17 cellular contexts compared by ENCODE assay signal in genomic region chr6:87692097-87692496, GRCh38. TPM values are rescaled to one million over a fixed set of nuclear protein-coding genes. Genes with fewer than 3 reads are reported as not detected.
A peak's percentile ranks its signal among the peaks of the same experiment; 100 is the strongest.
DNase-seq lines count a peak whose midpoint lies in the region; ATAC-seq, FAIRE-seq and TF ChIP-seq lines count a peak whose summit lies in the region.
"Had no signal": no experiment of that assay in that cellular context is flagged by ENCODE, and none has a peak within 500 bp of the region (broad histone marks: within the 10 kb centered on the region; RNA-seq: fewer than 3 reads in every experiment).

No MANE protein-coding gene starts in this region.

- peak overlapping the region; percentile 58 for H3K27ac Mint-ChIP-seq in CD4-positive, alpha-beta T cell
- H3K27ac Mint-ChIP-seq: activated CD4-positive, alpha-beta memory T cell treated with anti-CD3 and anti-CD28 coated beads, Interleukin-2, amount 10 ng/mL, durations not matched to agents 7 days and 5 days had no signal

- H3K36me3 ChIP-seq in GM12878 (ENCODE audit: control insufficient read depth in 2 of 2, insufficient read depth in 2 of 2, low read length in 1 of 2), result peaks cover 5 to 18% of the 10 kb centered on the region in 2 experiments
- H3K36me3 ChIP-seq in skeletal muscle tissue (ENCODE audit: control insufficient read depth in 3 of 3, insufficient read depth in 3 of 3, low read length in 3 of 3), result no peaks in the 10 kb centered on the region
- no peaks in the 10 kb centered on the region; the same call in 1 of the 2 replicates for H3K36me3 ChIP-seq in PC-9 (ENCODE audit: low read depth)

- intact Hi-C loops in CD4-positive, alpha-beta T cell (cut with DNase I, micrococcal nuclease), result no loop called here
- intact Hi-C loops in GM12878 (cut with micrococcal nuclease; ENCODE audit: unreplicated experiment) (loop anchor here (5.0 kb wide), 1 partner anchor 100 kb away; the partner anchor contains the start of gene ORC3), PC-9 (cut with micrococcal nuclease; ENCODE audit: unreplicated experiment) (no loop called here)

- RAD21 ChIA-PET in GM12878 (lab: Charles Lee; ENCODE audit: unreplicated experiment), result interaction anchor here (0.6 to 1.3 kb wide), 5 partner anchors 8 to 554 kb away, joined by 3 to 4 read pairs (median 3); partner anchors contain the start of gene AKIRIN2

- peaks cover 24% of the 10 kb centered on the region for H3K36me3 Mint-ChIP-seq in CD4-positive, alpha-beta T cell (ENCODE audit: low read depth)

- no peak for DNase-seq in CD4-positive, alpha-beta T cell
- DNase-seq in GM18507 (ENCODE audit: extremely low spot score, insufficient read length, low read depth) (no peak), GM12878 (ENCODE audit: low read depth, low spot score) (peak; percentile 43), COLO668 (lab: John Stamatoyannopoulos, UW; ENCODE audit: unreplicated experiment) (no peak), PC-9 (no peak), T1000 (lab: John Stamatoyannopoulos, UW) (no peak)
- DNase-seq: activated CD4-positive, alpha-beta memory T cell treated with anti-CD3 and anti-CD28 coated beads, Interleukin-2, amount 10 ng/mL, durations not matched to agents 7 days and 5 days; cortex of kidney; erythroblast; naive thymus-derived CD4-positive, alpha-beta T cell; NCI-H2029; NCI-H524 treated with DMSO at 0.1 percent for 48 hours had no signal

- POLR2A ChIA-PET in CD4-positive, alpha-beta T cell (lab: Charles Lee), result interaction anchor here (0.8 to 4.1 kb wide), 2 partner anchors 10 kb away, joined by 3 to 20 read pairs; partner anchors contain the start of gene AKIRIN2
- POLR2A ChIA-PET in GM12878 (lab: Charles Lee), result interaction anchor here (1.3 kb wide), 1 partner anchor 10 kb away, joined by 4 read pairs; the partner anchor contains the start of gene AKIRIN2
- POLR2A ChIA-PET in PC-9 (lab: Charles Lee; ENCODE audit: unreplicated experiment), result no interaction called here

- TF ChIP-seq POLR2A in GM12878 (IDR thresholded peaks at IDR 0.05; ENCODE audit: low read depth, low read length), result no peak

- no peak for TF ChIP-seq EP300 in GM12878 (IDR thresholded peaks at IDR 0.05; ENCODE audit: borderline replicate concordance in 1 of 2, control insufficient read depth in 1 of 2, low read depth in 2 of 2, low read length in 2 of 2)

- BruUV-seq in GM12878 (replicated peaks; lab: Mats Ljungman, UMichigan) (no TSS peak), PC-9 (replicated peaks; lab: Mats Ljungman, UMichigan) (no TSS peak)

- H3K79me2 ChIP-seq in GM12878 (ENCODE audit: control insufficient read depth, insufficient read depth, low read length), result peaks cover 95% of the 10 kb centered on the region
- H3K79me2 ChIP-seq in PC-9 (ENCODE audit: low read depth), result peaks cover 100% of the 10 kb centered on the region

- H3K4me1 ChIP-seq in GM12878 (ENCODE audit: control insufficient read depth, insufficient read depth, low read length), result peaks cover 30% of the 10 kb centered on the region
- H3K4me1 ChIP-seq in skeletal muscle tissue (ENCODE audit: control insufficient read depth in 3 of 3, insufficient read depth in 3 of 3, low read length in 3 of 3), result peaks cover 41 to 52% (median 49%) of the 10 kb centered on the region in 3 donors
- H3K4me1 ChIP-seq in PC-9 (replicated peaks; ENCODE audit: insufficient read depth), result 0 out of 2 replicates have a peak, but pooled peaks cover 10% of the 10 kb centered on the region

- TF ChIP-seq RAD21 in GM12878 (IDR thresholded peaks at IDR 0.05; ENCODE audit: insufficient read depth, low read depth, low read length), result no peak

- H3K27me3 Mint-ChIP-seq in CD4-positive, alpha-beta T cell, result no peaks in the 10 kb centered on the region
- H3K27me3 Mint-ChIP-seq: activated CD4-positive, alpha-beta memory T cell treated with anti-CD3 and anti-CD28 coated beads, Interleukin-2, amount 10 ng/mL, durations not matched to agents 7 days and 5 days; naive thymus-derived CD4-positive, alpha-beta T cell had no signal

- H4K20me1 ChIP-seq in GM12878 (ENCODE audit: control insufficient read depth, insufficient read depth) (peaks cover 3% of the 10 kb centered on the region; the same call in 1 of the 2 replicates), PC-9 (ENCODE audit: insufficient read depth) (peaks cover 69% of the 10 kb centered on the region)

- H3K9me3 ChIP-seq in CD4-positive, alpha-beta T cell (ENCODE audit: control insufficient read depth, low read length), result no peaks in the 10 kb centered on the region
- H3K9me3 ChIP-seq in GM12878 (replicated peaks; ENCODE audit: control insufficient read depth, insufficient read depth, low read length), result peaks cover 3% of the 10 kb centered on the region; the same call in 1 of the 3 replicates
- H3K9me3 ChIP-seq in skeletal muscle tissue (ENCODE audit: control insufficient read depth in 3 of 3, low read length in 3 of 3), result no peaks in the 10 kb centered on the region
- H3K9me3 ChIP-seq in PC-9 (ENCODE audit: insufficient read depth, low read depth), result no peaks in the 10 kb centered on the region

- in situ Hi-C loops in GM12878 (cut with MboI), result no loop called here

- H3K27ac ChIP-seq in CD4-positive, alpha-beta T cell (ENCODE audit: low read depth, low read length), result no peak overlapping the region
- H3K27ac ChIP-seq in GM12878 (ENCODE audit: control insufficient read depth, insufficient read depth), result peak overlapping the region; percentile 80
- peak overlapping the region; percentile 65 for H3K27ac ChIP-seq in skeletal muscle tissue (ENCODE audit: low read depth, low read length)
- H3K27ac ChIP-seq in PC-9, result no peak overlapping the region

- no peak overlapping the region for H3K4me3 ChIP-seq in GM12878
- peak overlapping the region in 1 of 3 donors; percentile 49 for H3K4me3 ChIP-seq in skeletal muscle tissue (ENCODE audit: low read length in 3 of 3)
- H3K4me3 ChIP-seq in PC-9, result no peak overlapping the region
- H3K4me3 ChIP-seq: lung had no signal

- FAIRE-seq in GM18507 (lab: Jason Lieb, UNC), result peak; percentile 46
- FAIRE-seq in GM12878 (lab: Jason Lieb, UNC), result no peak
- FAIRE-seq: astrocyte, HepG2, RCC 7860 had no signal

- no peak overlapping the region for H3K4me3 Mint-ChIP-seq in CD4-positive, alpha-beta T cell
- H3K4me3 Mint-ChIP-seq: activated CD4-positive, alpha-beta memory T cell treated with anti-CD3 and anti-CD28 coated beads, Interleukin-2, amount 10 ng/mL, durations not matched to agents 7 days and 5 days had no signal

- H3K27me3 ChIP-seq in CD4-positive, alpha-beta T cell (ENCODE audit: control insufficient read depth, insufficient read depth, low read length), result no peaks in the 10 kb centered on the region
- H3K27me3 ChIP-seq in GM12878 (replicated peaks in 1 of 2; ENCODE audit: control insufficient read depth in 2 of 2, insufficient read depth in 2 of 2, low read length in 1 of 2) (no peaks in the 10 kb centered on the region), skeletal muscle tissue (ENCODE audit: control insufficient read depth in 3 of 3, insufficient read depth in 3 of 3, low read length in 3 of 3) (no peaks in the 10 kb centered on the region), PC-9 (ENCODE audit: insufficient read depth, low read depth) (no peaks in the 10 kb centered on the region)

- no peaks in the 10 kb centered on the region for H3K9me3 Mint-ChIP-seq in CD4-positive, alpha-beta T cell
- H3K9me3 Mint-ChIP-seq: activated CD4-positive, alpha-beta memory T cell treated with anti-CD3 and anti-CD28 coated beads, Interleukin-2, amount 10 ng/mL, durations not matched to agents 7 days and 5 days; naive thymus-derived CD4-positive, alpha-beta T cell had no signal

- H3K9ac ChIP-seq in GM12878 (ENCODE audit: control insufficient read depth, insufficient read depth, low read length) (peak overlapping the region; percentile 24; the same call in 1 of the 2 replicates), skeletal muscle tissue (ENCODE audit: low read depth in 1 of 3, low read length in 3 of 3) (peak overlapping the region in 1 of 3 donors; percentile 8)

- SMC1A ChIA-PET in GM12878 (lab: Charles Lee; ENCODE audit: uncharacterized antibody, unreplicated experiment), result interaction anchor here (1.2 to 2.5 kb wide), 3 partner anchors 7 to 12 kb away, joined by 4 to 11 read pairs (median 8); no protein-coding TSS in a partner anchor

- H3K9me2 ChIP-seq in PC-9 (ENCODE audit: insufficient read depth), result no peaks in the 10 kb centered on the region

- peak overlapping the region; percentile 79 for H3K4me2 ChIP-seq in GM12878 (ENCODE audit: control insufficient read depth, insufficient read depth)
- no peak overlapping the region for H3K4me2 ChIP-seq in PC-9

- no peak for ATAC-seq in CD4-positive, alpha-beta T cell (ENCODE audit: poor library complexity)
- ATAC-seq in GM12878, result peak; percentile 9
- ATAC-seq: HepG2 had no signal

- H3F3A ChIP-seq in PC-9 (ENCODE audit: insufficient read depth, low read depth), result no peaks in the 10 kb centered on the region

- no peak for TF ChIP-seq CTCF in CD4-positive, alpha-beta T cell (IDR thresholded peaks at IDR 0.05)
- TF ChIP-seq CTCF in GM12878 (IDR thresholded peaks at IDR 0.05 in 2 of 3, conservative IDR thresholded peaks at IDR 0.05 in 1 of 3; ENCODE audit: control insufficient read depth in 2 of 3, extremely low read depth in 1 of 3, insufficient read depth in 1 of 3, low read depth in 3 of 3, low read length in 3 of 3) (no peak), PC-9 (conservative IDR thresholded peaks at IDR 0.05) (no peak)

- CTCF ChIA-PET in CD4-positive, alpha-beta T cell (lab: Charles Lee), result no interaction called here
- CTCF ChIA-PET in GM12878 (lab: Yijun Ruan, JAX) (interaction anchor here (0.6 to 1.5 kb wide), 3 partner anchors 8 to 47 kb away, joined by 3 to 5 read pairs (median 4); no protein-coding TSS in a partner anchor), PC-9 (lab: Charles Lee) (no interaction called here)

- H2AFZ ChIP-seq in GM12878 (ENCODE audit: control insufficient read depth, low read depth, low read length) (no peak overlapping the region), PC-9 (no peak overlapping the region)

- 50% methylated on average over 2 of the region's 2 CpGs for WGBS in GM12878 (ENCODE audit: insufficient coverage, insufficient replicate concordance, low lambda C conversion rate, missing lambda C conversion rate)

- H3K4me1 Mint-ChIP-seq in CD4-positive, alpha-beta T cell (ENCODE audit: low read depth), result peaks cover 76% of the 10 kb centered on the region

RNA-seq across cellular contexts. Expression of gene AKIRIN2, which starts 9.9 kb away (rescaled TPM):
- 10 to 100 TPM; 91.0 to 92.5 TPM for total RNA-seq in CD4-positive, alpha-beta T cell
- total RNA-seq in GM12878 (2013; cell fraction: nucleolus; rRNA removed), result 105 and 137 TPM in 2 replicates
- 28.4 and 32.9 TPM in 2 replicates for total RNA-seq in GM12878 (2014; rRNA removed)
- 21.9 and 23.7 TPM in 2 replicates for total RNA-seq in GM12878 (2014; rRNA removed; fragmentation: Illumina TruSeq; extraction: Trizol)
- 71.6 and 74.4 TPM in 2 replicates for total RNA-seq in GM12878 (2021)
- polyA plus RNA-seq in GM12878 (2011; ENCODE audit: low read depth), result 30.6 TPM
- polyA plus RNA-seq in GM12878 (2011; rRNA removed), result 40.1 and 62.9 TPM in 2 replicates
- 20.0 and 28.1 TPM in 2 replicates for polyA plus RNA-seq in GM12878 (2011; cell fraction: cytosol; rRNA removed)
- polyA plus RNA-seq in GM12878 (2011; cell fraction: nucleus; rRNA removed), result 50.6 and 56.0 TPM in 2 replicates
- polyA plus RNA-seq in GM12878 (2012), result 64.1 and 73.9 TPM in 2 replicates
- polyA plus RNA-seq in GM12878 (2014; fragmentation: Illumina TruSeq; extraction: Trizol), result 39.3 and 46.5 TPM in 2 replicates
- polyA plus RNA-seq in GM12878 (2014; fragmentation: Nextera tagmentation; extraction: Ambion mirVana), result 10 to 100 TPM; 12.7 to 16.8 TPM
- polyA plus RNA-seq in GM12878 (2014; rRNA removed), result 45.0 and 49.0 TPM in 2 replicates
- polyA plus RNA-seq in GM12878 (2016; fragmentation: Nextera tagmentation; extraction: Ambion mirVana), result 10 to 100 TPM; 79.2 to 82.2 TPM
- polyA minus RNA-seq in GM12878 (2011; rRNA and poly(A)+ RNA removed), result 8.4 and 14.7 TPM in 2 replicates
- polyA minus RNA-seq in GM12878 (2011; cell fraction: cytosol; rRNA and poly(A)+ RNA removed), result 18.0 and 18.7 TPM in 2 replicates
- polyA minus RNA-seq in GM12878 (2011; cell fraction: nucleus; rRNA and poly(A)+ RNA removed), result 43.9 and 77.4 TPM in 2 replicates
- total RNA-seq in skeletal muscle tissue, result 23.5 TPM
- total RNA-seq in PC-9 (2021), result 34.7 and 48.3 TPM in 2 replicates

Comparison
In these comparisons a context has a peak if more than half of its experiments do, and no peak if none do; other contexts are left out.
1. H3K27ac ChIP-seq: peak in GM12878 (single experiment) and skeletal muscle tissue (single experiment); none in CD4-positive, alpha-beta T cell (single experiment) and PC-9 (single experiment).